Comparison of ENCODE assay signal across 40 cellular contexts in genomic region chr6:3128381-3129108, GRCh38.
"Had no signal": no experiment of that assay in that cellular context is flagged by ENCODE, and none has a peak within 500 bp of the region (broad histone marks: within the 10 kb centered on the region; RNA-seq: fewer than 3 reads in every experiment).

No MANE protein-coding gene starts in this region.

- H3K27me3 Mint-ChIP-seq: activated B cell treated with CpG ODN at 0.5 μM for 24 hours; activated CD4-positive, alpha-beta memory T cell treated with anti-CD3 and anti-CD28 coated beads, Interleukin-2, amount 10 ng/mL, durations not matched to agents 7 days and 5 days; activated CD8-positive, alpha-beta memory T cell treated with anti-CD3 and anti-CD28 coated beads, Interleukin-2, amount 10 ng/mL, durations not matched to agents 7 days and 5 days; activated T-cell treated with anti-CD3 and anti-CD28 coated beads, Interleukin-2, amount 50 U/mL, for 24 hours; brain; T-cell had no signal

- H3K27ac ChIP-seq: adrenal gland, KMS-11, Peyer's patch, SJSA1, VCaP had no signal

- H3K4me3 ChIP-seq: adrenal gland, Peyer's patch, SJSA1 had no signal

- H3K9ac ChIP-seq: KMS-11, SK-N-SH had no signal

- H3K9me3 Mint-ChIP-seq: activated B cell treated with CpG ODN at 0.5 μM for 24 hours; activated CD4-positive, alpha-beta memory T cell treated with anti-CD3 and anti-CD28 coated beads, Interleukin-2, amount 10 ng/mL, durations not matched to agents 7 days and 5 days; activated naive CD4-positive, alpha-beta T cell treated with anti-CD3 and anti-CD28 coated beads for 36 hours; activated naive CD4-positive, alpha-beta T cell treated with anti-CD3 and anti-CD28 coated beads, Interleukin-2, amount 50 U/mL, for 72 hours; activated T-cell treated with anti-CD3 and anti-CD28 coated beads, Interleukin-2, amount 50 U/mL, for 24 hours; activated T-helper 2 cell treated with anti-CD3 and anti-CD28 coated beads, Interferon-gamma antibody, Interleukin-2, Interleukin-4, amounts not matched to agents 10 μg/mL and 5 μg/mL and 100 μg/mL, durations not matched to agents 14 hours and 24 hours and 36 hours; brain; T-cell had no signal

- H3K27me3 ChIP-seq: adrenal gland, Peyer's patch, SJSA1 had no signal

- H3K36me3 Mint-ChIP-seq: activated CD8-positive, alpha-beta memory T cell treated with anti-CD3 and anti-CD28 coated beads, Interleukin-2, amount 10 ng/mL, durations not matched to agents 7 days and 5 days; activated naive CD4-positive, alpha-beta T cell treated with anti-CD3 and anti-CD28 coated beads, Interleukin-2, amount 50 U/mL, for 72 hours had no signal

- H3K9me3 ChIP-seq: adrenal gland, Peyer's patch, SJSA1, SK-N-SH had no signal

- H3K4me1 ChIP-seq: adrenal gland, Peyer's patch, SJSA1 had no signal

- H3K4me2 ChIP-seq: KMS-11, SK-N-SH had no signal

- H3K36me3 ChIP-seq: adrenal gland had no signal

- H3K4me3 Mint-ChIP-seq: activated B cell treated with CpG ODN at 0.5 μM for 24 hours; activated CD4-positive, alpha-beta memory T cell treated with anti-CD3 and anti-CD28 coated beads, Interleukin-2, amount 10 ng/mL, durations not matched to agents 7 days and 5 days; activated CD8-positive, alpha-beta memory T cell treated with anti-CD3 and anti-CD28 coated beads, Interleukin-2, amount 10 ng/mL, durations not matched to agents 7 days and 5 days; activated naive CD4-positive, alpha-beta T cell treated with anti-CD3 and anti-CD28 coated beads for 36 hours; activated T-cell treated with anti-CD3 and anti-CD28 coated beads, Interleukin-2, amount 50 U/mL, for 24 hours; brain; T-cell had no signal

- H3K27ac Mint-ChIP-seq: activated B cell treated with CpG ODN at 0.5 μM for 24 hours; activated CD4-positive, alpha-beta memory T cell treated with anti-CD3 and anti-CD28 coated beads, Interleukin-2, amount 10 ng/mL, durations not matched to agents 7 days and 5 days; activated CD8-positive, alpha-beta memory T cell treated with anti-CD3 and anti-CD28 coated beads, Interleukin-2, amount 10 ng/mL, durations not matched to agents 7 days and 5 days; activated naive CD4-positive, alpha-beta T cell treated with anti-CD3 and anti-CD28 coated beads for 36 hours; activated naive CD4-positive, alpha-beta T cell treated with anti-CD3 and anti-CD28 coated beads, Interleukin-2, amount 50 U/mL, for 72 hours; activated T-cell treated with anti-CD3 and anti-CD28 coated beads, Interleukin-2, amount 50 U/mL, for 24 hours; activated T-helper 2 cell treated with anti-CD3 and anti-CD28 coated beads, Interferon-gamma antibody, Interleukin-2, Interleukin-4, amounts not matched to agents 10 μg/mL and 5 μg/mL and 100 μg/mL, durations not matched to agents 14 hours and 24 hours and 36 hours; T-cell had no signal

- FAIRE-seq: astrocyte, bronchial epithelial cell had no signal

- ATAC-seq: activated CD8-positive, alpha-beta memory T cell treated with anti-CD3 and anti-CD28 coated beads, Interleukin-2, amount 10 ng/mL, durations not matched to agents 7 days and 5 days; activated naive CD4-positive, alpha-beta T cell treated with anti-CD3 and anti-CD28 coated beads, Interleukin-2, amount 50 U/mL, for 72 hours; PC-3; T-cell had no signal

- DNase-seq: activated B cell treated with CpG ODN at 0.5 μM for 24 hours; activated CD4-positive, alpha-beta memory T cell treated with anti-CD3 and anti-CD28 coated beads, Interleukin-2, amount 10 ng/mL, durations not matched to agents 7 days and 5 days; activated CD4-positive, alpha-beta T cell treated with anti-CD3 and anti-CD28 coated beads for 4 hours; activated CD4-positive, alpha-beta T cell treated with anti-CD3 and anti-CD28 coated beads, Interleukin-2, amount 50 U/mL, for 1 hour; activated CD4-positive, CD25-positive, alpha-beta regulatory T cell treated with anti-CD3 and anti-CD28 coated beads, Interleukin-2, amount 50 U/mL, for 72 hours; activated CD8-positive, alpha-beta memory T cell treated with anti-CD3 and anti-CD28 coated beads for 24 hours; activated CD8-positive, alpha-beta memory T cell treated with anti-CD3 and anti-CD28 coated beads, Interleukin-2, amount 10 ng/mL, durations not matched to agents 7 days and 5 days; activated gamma-delta T cell treated with Interleukin-2 at 50 U/mL for 16 hours; activated naive CD4-positive, alpha-beta T cell treated with anti-CD3 and anti-CD28 coated beads for 36 hours; activated T-cell treated with anti-CD3 and anti-CD28 coated beads, Interleukin-2, amount 50 U/mL, for 24 hours; adrenal gland; caudate nucleus; cerebellar nuclear complex; NCI-H1092 treated with DMSO at 0.1 percent for 48 hours; NCI-H1417; NCI-H146; NCI-H187; NCI-H2029 treated with DMSO at 0.1 percent for 48 hours; NCI-H2107; NCI-H2171; NCI-H510A; NCI-H526; NCI-H748 treated with DMSO at 0.1 percent for 48 hours; NK-92 treated with Interleukin-12 subunit alpha and Interleukin-12 subunit beta, amount 100 ng/mL, for 24 hours; PC-3; Peyer's patch; RPMI8226; SHP77 treated with DMSO at 0.1 percent for 48 hours; SK-N-SH; T-cell; T-helper 2 cell; T-helper 9 cell had no signal
